ENCODE assay signal across 21 cellular contexts in genomic region chr2:176103634-176104337, GRCh38. TPM values are rescaled to one million over a fixed set of nuclear protein-coding genes. Genes with fewer than 3 reads are reported as not detected.
A peak's percentile ranks its signal among the peaks of the same experiment; 100 is the strongest.
DNase-seq lines count a peak whose midpoint lies in the region; ATAC-seq, FAIRE-seq and TF ChIP-seq lines count a peak whose summit lies in the region.
"Had no signal": no experiment of that assay in that cellular context is flagged by ENCODE, and none has a peak within 500 bp of the region (broad histone marks: within the 10 kb centered on the region; RNA-seq: fewer than 3 reads in every experiment).

No MANE protein-coding gene starts in this region.

- H3K9me1 ChIP-seq in endothelial cell of umbilical vein (replicated peaks; ENCODE audit: control insufficient read depth, extremely low read depth, insufficient read depth, low read length): no peaks in the 10 kb centered on the region

- H3K9ac ChIP-seq in endothelial cell of umbilical vein (replicated peaks; ENCODE audit: extremely low read depth, insufficient read depth, low read length): no peak overlapping the region

- peaks cover 14% of the 10 kb centered on the region for H3K27me3 Mint-ChIP-seq in HFFc6 (ENCODE audit: insufficient read depth)

- TF ChIP-seq CTCF in HFFc6 (IDR thresholded peaks at IDR 0.05) (no peak), endothelial cell of umbilical vein (IDR thresholded peaks at IDR 0.05; ENCODE audit: extremely low read depth in 1 of 2, insufficient read depth in 1 of 2, low read depth in 1 of 2, low read length in 2 of 2) (no peak)

- H3K4me3 Mint-ChIP-seq in HFFc6: peak overlapping the region; percentile 83
- H3K4me3 Mint-ChIP-seq: activated naive CD4-positive, alpha-beta T cell treated with anti-CD3 and anti-CD28 coated beads, Interleukin-2, amount 50 U/mL, for 24 hours had no signal

- H3K27ac ChIP-seq in ACC112 (ENCODE audit: low read depth, low read length) (no peak overlapping the region), endothelial cell of umbilical vein (ENCODE audit: insufficient read depth, low read depth, low read length) (no peak overlapping the region)
- H3K27ac ChIP-seq: left lung, SJSA1 had no signal

- no peak for ATAC-seq in HG02623 (IDR thresholded peaks at IDR 0.05; ENCODE audit: unreplicated experiment)
- no peak for ATAC-seq in HG02870 (IDR thresholded peaks at IDR 0.05; ENCODE audit: unreplicated experiment)
- ATAC-seq: left lung had no signal

- no peak for FAIRE-seq in endothelial cell of umbilical vein (lab: Jason Lieb, UNC)
- FAIRE-seq: small intestine, TTC549 had no signal

- no TSS peak for BruUV-seq in endothelial cell of umbilical vein (replicated peaks; lab: Mats Ljungman, UMichigan)

- no peaks in the 10 kb centered on the region; the same call in 1 of the 2 replicates for H3K36me3 Mint-ChIP-seq in HFFc6 (ENCODE audit: low read depth)

- H2AFZ ChIP-seq in ACC112 (ENCODE audit: low read length, unreplicated experiment) (no peak overlapping the region), endothelial cell of umbilical vein (ENCODE audit: low read depth, low read length) (no peak overlapping the region)

- peaks cover 32% of the 10 kb centered on the region for H3K4me1 Mint-ChIP-seq in HFFc6 (ENCODE audit: low read depth)

- no peak for DNase-seq in HFFc6
- no peak for DNase-seq in endothelial cell of umbilical vein (ENCODE audit: low read depth, low spot score)
- DNase-seq in posterior vena cava (ENCODE audit: low spot score): peak; percentile 64
- DNase-seq in NCI-H1417 treated with DMSO at 0.1 percent for 48 hours (lab: John Stamatoyannopoulos, UW): no peak
- DNase-seq in activated T-cell treated with anti-CD3 and anti-CD28 coated beads for 4 hours: no peak
- DNase-seq: AML-193; central memory CD4-positive, alpha-beta T cell; DMS153; head of caudate nucleus; NK-92 treated with Interleukin-12 subunit alpha and Interleukin-12 subunit beta, amount 100 ng/mL, for 24 hours; small intestine had no signal

- POLR2A ChIA-PET in endothelial cell of umbilical vein (lab: Charles Lee): no interaction called here

- H3K4me2 ChIP-seq in endothelial cell of umbilical vein (ENCODE audit: insufficient read depth, low read length): no peak overlapping the region

- peak overlapping the region; percentile 77 for H3K27ac Mint-ChIP-seq in HFFc6

- CTCF ChIA-PET in endothelial cell of umbilical vein (lab: Charles Lee): interaction anchor here (0.5 to 2.4 kb wide), 11 partner anchors 7 to 1404 kb away, joined by 3 to 13 read pairs (median 4); no protein-coding TSS in a partner anchor

- dilution Hi-C loops in endothelial cell of umbilical vein (cut with MboI; ENCODE audit: extremely low pct_ligation_motif_present, low sequenced_read_pairs): no loop called here

- H3K79me2 ChIP-seq in ACC112 (ENCODE audit: control insufficient read depth, insufficient read depth, low read length, unreplicated experiment): no peaks in the 10 kb centered on the region
- H3K79me2 ChIP-seq in endothelial cell of umbilical vein (ENCODE audit: control insufficient read depth, insufficient read depth, low read length): no peaks in the 10 kb centered on the region

- no peaks in the 10 kb centered on the region for H4K20me1 ChIP-seq in endothelial cell of umbilical vein (replicated peaks; ENCODE audit: control insufficient read depth, extremely low read depth, insufficient read depth, low read length)

- intact Hi-C loops in endothelial cell of umbilical vein (cut with micrococcal nuclease): no loop called here
- intact Hi-C loops in posterior vena cava (cut with DNase I): no loop called here

- TF ChIP-seq POLR2A in endothelial cell of umbilical vein (IDR thresholded peaks at IDR 0.05; ENCODE audit: low read depth, low read length): no peak

- H3K9me3 ChIP-seq in endothelial cell of umbilical vein (replicated peaks; ENCODE audit: control insufficient read depth, insufficient read depth, low read length): no peaks in the 10 kb centered on the region
- H3K9me3 ChIP-seq: left lung had no signal

- no peaks in the 10 kb centered on the region for H3K9me3 Mint-ChIP-seq in HFFc6
- H3K9me3 Mint-ChIP-seq: activated naive CD4-positive, alpha-beta T cell treated with anti-CD3 and anti-CD28 coated beads, Interleukin-2, amount 50 U/mL, for 24 hours; neural crest cell had no signal

- no peaks in the 10 kb centered on the region for H3K36me3 ChIP-seq in ACC112 (ENCODE audit: insufficient read depth, low read length)
- H3K36me3 ChIP-seq in endothelial cell of umbilical vein (ENCODE audit: control insufficient read depth in 2 of 2, extremely low read depth in 1 of 2, insufficient read depth in 2 of 2, low read length in 2 of 2): no peaks in the 10 kb centered on the region
- H3K36me3 ChIP-seq: left lung, SJSA1 had no signal

- H3K4me1 ChIP-seq in ACC112 (ENCODE audit: control insufficient read depth, insufficient read depth, low read length, unreplicated experiment) (peaks cover 8% of the 10 kb centered on the region), endothelial cell of umbilical vein (ENCODE audit: control insufficient read depth, extremely low read depth, insufficient read depth, low read length) (no peaks in the 10 kb centered on the region)

- H3K27me3 ChIP-seq in ACC112 (ENCODE audit: insufficient read depth, low read length) (peaks cover 97% of the 10 kb centered on the region), endothelial cell of umbilical vein (ENCODE audit: control insufficient read depth in 2 of 2, insufficient read depth in 2 of 2, low read length in 2 of 2) (peaks cover 84 to 96% of the 10 kb centered on the region in 2 experiments)

- H3K4me3 ChIP-seq in ACC112 (ENCODE audit: low read depth, low read length) (peak overlapping the region; percentile 54; the same call in 1 of the 2 replicates), endothelial cell of umbilical vein (replicated peaks in 1 of 3; ENCODE audit: insufficient read depth in 1 of 3, low read depth in 1 of 3, low read length in 3 of 3) (no peak overlapping the region)
- H3K4me3 ChIP-seq: left lung, SJSA1 had no signal

RNA-seq across cellular contexts. Expression of gene HOXD11, which starts 3.3 kb away (rescaled TPM):
- 10 to 100 TPM in 1 of 6 experiments, 1 to 10 TPM in 5; 6.0 to 10.2 (median 7.6) TPM for total RNA-seq in HFFc6 (2021; fragmentation: NEBNext Ultra II Directional; extraction: Animal tissue kit (Norgen Biotek cat#: 25700))
- total RNA-seq in endothelial cell of umbilical vein (not detected in 2 replicates), posterior vena cava (1 to 10 TPM in 1 of 2 donors, under 1 TPM in 1; 0.32 to 5.3 TPM)
- not detected in 2 replicates for polyA plus RNA-seq in endothelial cell of umbilical vein
- not detected in 2 replicates for polyA plus RNA-seq in endothelial cell of umbilical vein (2011; cell fraction: cytosol; rRNA removed)
- not detected in 2 replicates for polyA plus RNA-seq in endothelial cell of umbilical vein (2011; cell fraction: nucleus; rRNA removed)
- polyA plus RNA-seq in endothelial cell of umbilical vein (2012): not detected in 2 replicates
- not detected in 2 replicates for polyA minus RNA-seq in endothelial cell of umbilical vein
- 1.0 TPM for polyA minus RNA-seq in endothelial cell of umbilical vein (2011; cell fraction: cytosol; rRNA and poly(A)+ RNA removed)
- polyA minus RNA-seq in endothelial cell of umbilical vein (2011; cell fraction: nucleus; rRNA and poly(A)+ RNA removed): not detected in 2 replicates
- total RNA-seq: activated CD8-positive, alpha-beta memory T cell treated with anti-CD3 and anti-CD28 coated beads for 36 hours; left lung; neural crest cell; SJSA1; temporal lobe had no signal
- polyA plus RNA-seq: small intestine had no signal

RNA-seq across cellular contexts. Expression of gene HOXD12, which starts 4.2 kb away (rescaled TPM):
- under 1 TPM in 4 of 6 experiments, not detected in 2; 0.19 to 0.36 (median 0.26) TPM for total RNA-seq in HFFc6 (2021; fragmentation: NEBNext Ultra II Directional; extraction: Animal tissue kit (Norgen Biotek cat#: 25700))
- total RNA-seq in endothelial cell of umbilical vein (not detected in 2 replicates), posterior vena cava (not detected)
- not detected in 2 replicates for polyA plus RNA-seq in endothelial cell of umbilical vein
- not detected in 2 replicates for polyA plus RNA-seq in endothelial cell of umbilical vein (2011; cell fraction: cytosol; rRNA removed)
- polyA plus RNA-seq in endothelial cell of umbilical vein (2011; cell fraction: nucleus; rRNA removed): not detected in 2 replicates
- polyA plus RNA-seq in endothelial cell of umbilical vein (2012): not detected in 2 replicates
- not detected in 2 replicates for polyA minus RNA-seq in endothelial cell of umbilical vein
- polyA minus RNA-seq in endothelial cell of umbilical vein (2011; cell fraction: cytosol; rRNA and poly(A)+ RNA removed): not detected
- polyA minus RNA-seq in endothelial cell of umbilical vein (2011; cell fraction: nucleus; rRNA and poly(A)+ RNA removed): not detected in 2 replicates
- total RNA-seq: activated CD8-positive, alpha-beta memory T cell treated with anti-CD3 and anti-CD28 coated beads for 36 hours; left lung; neural crest cell; temporal lobe had no signal
- polyA plus RNA-seq: small intestine had no signal

RNA-seq across cellular contexts. Expression of gene HOXD13, which starts 11.3 kb away (rescaled TPM):
- 1 to 10 TPM; 1.2 to 1.7 (median 1.5) TPM for total RNA-seq in HFFc6 (2021; fragmentation: NEBNext Ultra II Directional; extraction: Animal tissue kit (Norgen Biotek cat#: 25700))
- total RNA-seq in endothelial cell of umbilical vein (not detected in 2 replicates), posterior vena cava (not detected)
- not detected in 2 replicates for polyA plus RNA-seq in endothelial cell of umbilical vein
- polyA plus RNA-seq in endothelial cell of umbilical vein (2011; cell fraction: cytosol; rRNA removed): not detected in 2 replicates
- polyA plus RNA-seq in endothelial cell of umbilical vein (2011; cell fraction: nucleus; rRNA removed): not detected in 2 replicates
- polyA plus RNA-seq in endothelial cell of umbilical vein (2012): not detected in 2 replicates
- polyA minus RNA-seq in endothelial cell of umbilical vein: not detected in 2 replicates
- not detected for polyA minus RNA-seq in endothelial cell of umbilical vein (2011; cell fraction: cytosol; rRNA and poly(A)+ RNA removed)
- not detected in 2 replicates for polyA minus RNA-seq in endothelial cell of umbilical vein (2011; cell fraction: nucleus; rRNA and poly(A)+ RNA removed)
- total RNA-seq: activated CD8-positive, alpha-beta memory T cell treated with anti-CD3 and anti-CD28 coated beads for 36 hours; left lung; neural crest cell; temporal lobe had no signal
- polyA plus RNA-seq: small intestine had no signal

RNA-seq across cellular contexts. Expression of gene HOXD10, which starts 12.8 kb away (rescaled TPM):
- 10 to 100 TPM; 10.9 to 14.5 (median 12.8) TPM for total RNA-seq in HFFc6 (2021; fragmentation: NEBNext Ultra II Directional; extraction: Animal tissue kit (Norgen Biotek cat#: 25700))
- total RNA-seq in endothelial cell of umbilical vein: not detected in 2 replicates
- not detected in 2 replicates for polyA plus RNA-seq in endothelial cell of umbilical vein
- polyA plus RNA-seq in endothelial cell of umbilical vein (2011; cell fraction: cytosol; rRNA removed): not detected in 2 replicates
- polyA plus RNA-seq in endothelial cell of umbilical vein (2011; cell fraction: nucleus; rRNA removed): not detected in 2 replicates
- not detected in 2 replicates for polyA plus RNA-seq in endothelial cell of umbilical vein (2012)
- not detected in 2 replicates for polyA minus RNA-seq in endothelial cell of umbilical vein
- not detected for polyA minus RNA-seq in endothelial cell of umbilical vein (2011; cell fraction: cytosol; rRNA and poly(A)+ RNA removed)
- polyA minus RNA-seq in endothelial cell of umbilical vein (2011; cell fraction: nucleus; rRNA and poly(A)+ RNA removed): not detected in 2 replicates
- total RNA-seq in posterior vena cava: 10 to 100 TPM in 1 of 2 donors, 1 to 10 TPM in 1; 1.6 to 10.1 TPM
- total RNA-seq: activated CD8-positive, alpha-beta memory T cell treated with anti-CD3 and anti-CD28 coated beads for 36 hours; neural crest cell; SJSA1; temporal lobe had no signal

RNA-seq across cellular contexts. Expression of gene HOXD9, which starts 18.7 kb away (rescaled TPM):
- 1 to 10 TPM; 2.1 to 2.7 (median 2.4) TPM for total RNA-seq in HFFc6 (2021; fragmentation: NEBNext Ultra II Directional; extraction: Animal tissue kit (Norgen Biotek cat#: 25700))
- total RNA-seq in endothelial cell of umbilical vein (3.5 and 3.9 TPM in 2 replicates), posterior vena cava (10 to 100 TPM in 1 of 2 donors, 1 to 10 TPM in 1; 7.9 to 12.0 TPM)
- polyA plus RNA-seq in endothelial cell of umbilical vein: 1.9 and 2.3 TPM in 2 replicates
- 1.2 and 1.9 TPM in 2 replicates for polyA plus RNA-seq in endothelial cell of umbilical vein (2011; cell fraction: cytosol; rRNA removed)
- 1.0 and 1.2 TPM in 2 replicates for polyA plus RNA-seq in endothelial cell of umbilical vein (2011; cell fraction: nucleus; rRNA removed)
- polyA plus RNA-seq in endothelial cell of umbilical vein (2012): 3.6 and 4.5 TPM in 2 replicates
- polyA minus RNA-seq in endothelial cell of umbilical vein: 0.40 and 0.46 TPM in 2 replicates
- 2.0 TPM for polyA minus RNA-seq in endothelial cell of umbilical vein (2011; cell fraction: cytosol; rRNA and poly(A)+ RNA removed)
- polyA minus RNA-seq in endothelial cell of umbilical vein (2011; cell fraction: nucleus; rRNA and poly(A)+ RNA removed): 0.53 and 1.4 TPM in 2 replicates
- total RNA-seq: activated CD8-positive, alpha-beta memory T cell treated with anti-CD3 and anti-CD28 coated beads for 36 hours; neural crest cell; temporal lobe had no signal
